Comparison of ENCODE assay signal across 8 cellular contexts in genomic region chr1:221794079-221794670, GRCh38. TPM values are rescaled to one million over a fixed set of nuclear protein-coding genes. Genes with fewer than 3 reads are reported as not detected.
DNase-seq lines count a peak whose midpoint lies in the region; ATAC-seq lines count a peak whose summit lies in the region.
"Had no signal": no experiment of that assay in that cellular context is flagged by ENCODE, and none has a peak within 500 bp of the region (broad histone marks: within the 10 kb centered on the region; RNA-seq: fewer than 3 reads in every experiment).

No MANE protein-coding gene starts in this region.

- H3K9ac ChIP-seq in mesendoderm (ENCODE audit: low read length): no peak overlapping the region

- no peak overlapping the region for H3K27ac ChIP-seq in mesendoderm (ENCODE audit: low read depth, low read length)
- no peak overlapping the region for H3K27ac ChIP-seq in caudate nucleus (ENCODE audit: low read depth, low read length)

- no peaks in the 10 kb centered on the region for H3K4me1 ChIP-seq in mesendoderm (ENCODE audit: control insufficient read depth, low read depth, low read length)

- no CpG with 5 or more reads among the region's 2 CpGs for WGBS in mesendoderm (ENCODE audit: extremely low coverage, insufficient coverage, low lambda C conversion rate)

- H2BK5ac ChIP-seq in mesendoderm (ENCODE audit: low read length): no peak overlapping the region

- H3K4me3 ChIP-seq in mesendoderm (ENCODE audit: low read length): no peak overlapping the region

- no peak overlapping the region for H3K18ac ChIP-seq in mesendoderm (ENCODE audit: low read length)

- no peak overlapping the region for H3K4ac ChIP-seq in mesendoderm (ENCODE audit: low read depth, low read length)

- no peaks in the 10 kb centered on the region for H3K36me3 ChIP-seq in mesendoderm (ENCODE audit: control insufficient read depth, insufficient read depth, low read length)

- H3K27me3 ChIP-seq in mesendoderm (ENCODE audit: insufficient read depth, low read length, poor library complexity): no peaks in the 10 kb centered on the region

- H2BK15ac ChIP-seq in mesendoderm (replicated peaks; ENCODE audit: low read depth): no peak overlapping the region

- ATAC-seq in GM18519 (IDR thresholded peaks at IDR 0.05; ENCODE audit: low FRiP score, unreplicated experiment): peak; percentile 36
- ATAC-seq in GM21786 (IDR thresholded peaks at IDR 0.05; ENCODE audit: unreplicated experiment): peak; percentile 67
- ATAC-seq: Panc1 had no signal

- H3K79me2 ChIP-seq in mesendoderm (ENCODE audit: control insufficient read depth, insufficient read depth, low read length): no peaks in the 10 kb centered on the region

- no peak overlapping the region for H4K8ac ChIP-seq in mesendoderm (ENCODE audit: low read depth, low read length)

- no peak overlapping the region for H2AK5ac ChIP-seq in mesendoderm (ENCODE audit: low read length)

- H2BK120ac ChIP-seq in mesendoderm (ENCODE audit: low read depth, low read length): no peak overlapping the region

- H3K56ac ChIP-seq in mesendoderm (ENCODE audit: low read length): no peak overlapping the region

- DNase-seq in NAMALWA (ENCODE audit: low spot score) (peak; percentile 47), mesendoderm (no peak), cerebellar nuclear complex (lab: John Stamatoyannopoulos, UW) (no peak), caudate nucleus (lab: John Stamatoyannopoulos, UW) (no peak), RPMI8226 (no peak)

- no peak overlapping the region for H3K4me2 ChIP-seq in mesendoderm (ENCODE audit: low read length)

- H3K23ac ChIP-seq in mesendoderm (ENCODE audit: low read length): peak overlapping the region; percentile 1

- H3K79me1 ChIP-seq in mesendoderm (ENCODE audit: low read length): no peaks in the 10 kb centered on the region

- H4K5ac ChIP-seq in mesendoderm (ENCODE audit: low read length): no peak overlapping the region

RNA-seq across cellular contexts. Expression of gene DUSP10, which starts 52.3 kb away (rescaled TPM):
- 9.1 TPM for polyA plus RNA-seq in mesendoderm (2013, experiment 1 of 2)
- 10.0 TPM for polyA plus RNA-seq in mesendoderm (2013, experiment 2 of 2)
